Comparison of ENCODE assay signal across 8 cellular contexts in the genomic region with DNA sequence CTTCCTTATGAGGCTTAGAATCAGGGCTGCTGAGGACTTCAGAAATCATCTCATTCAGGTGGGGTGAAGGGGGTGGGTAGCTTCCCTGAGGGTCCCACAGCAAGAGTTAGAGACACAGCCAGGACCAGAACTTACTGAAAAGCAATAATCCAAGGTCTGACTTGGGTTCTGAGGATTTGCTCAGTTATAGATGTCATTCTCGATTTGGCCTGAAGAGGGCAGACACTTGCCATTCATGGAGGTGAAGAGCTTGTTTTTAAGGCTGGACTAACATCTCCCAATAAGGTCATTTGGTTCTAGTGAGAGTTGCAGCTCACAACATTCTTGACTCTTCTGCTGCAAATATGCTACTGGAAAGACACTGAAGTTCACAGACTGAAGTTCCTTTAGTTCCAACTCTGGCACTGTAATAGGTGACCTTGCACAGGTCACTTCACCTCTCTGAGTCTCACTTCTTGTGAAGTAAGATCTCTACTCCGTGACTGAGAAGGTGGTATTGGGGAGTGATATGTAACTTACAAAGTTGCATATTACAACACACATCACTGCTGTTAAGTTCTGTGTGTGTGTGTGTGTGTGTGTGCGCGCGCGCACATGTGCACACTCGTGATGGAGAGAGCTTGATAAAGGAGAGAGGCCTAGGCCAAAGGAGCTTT.
DNase-seq lines count a peak whose midpoint lies in the region; ATAC-seq and TF ChIP-seq lines count a peak whose summit lies in the region.

No MANE protein-coding gene starts in this region.

- H3K36me3 ChIP-seq in OCI-LY7 (ENCODE audit: insufficient read depth, low read length) (no peaks in the 10 kb centered on the region), stomach smooth muscle (ENCODE audit: control insufficient read depth in 2 of 2, insufficient read depth in 2 of 2, low read length in 2 of 2) (peaks cover 8 to 32% of the 10 kb centered on the region in 2 donors)

- peak overlapping the region; percentile 42 to 51 for H3K9ac ChIP-seq in stomach smooth muscle (ENCODE audit: low read length in 2 of 2)

- BruUV-seq in OCI-LY7 (replicated peaks; lab: Mats Ljungman, UMichigan) = no TSS peak

- no peaks in the 10 kb centered on the region for H3K9me2 ChIP-seq in OCI-LY7 (ENCODE audit: insufficient read depth, low read length)

- no peak overlapping the region for H3K4me2 ChIP-seq in OCI-LY7 (ENCODE audit: low read length)

- H4K20me1 ChIP-seq in OCI-LY7 (ENCODE audit: insufficient read depth, low read length) = no peaks in the 10 kb centered on the region

- H3K4me3 ChIP-seq in OCI-LY7 (ENCODE audit: low read depth, low read length, poor library complexity, severe bottlenecking) (no peak overlapping the region), cardiac fibroblast (replicated peaks in 1 of 2; ENCODE audit: low read depth in 2 of 2, low read length in 2 of 2) (no peak overlapping the region), stomach smooth muscle (ENCODE audit: low read length in 2 of 2) (no peak overlapping the region)

- POLR2A ChIA-PET in OCI-LY7 (lab: Charles Lee) = interaction anchor here (0.5 to 1.2 kb wide), 11 partner anchors 9 to 632 kb away, joined by 3 to 7 read pairs (median 3); partner anchors contain the start of gene GADD45A

- H3K27ac ChIP-seq in OCI-LY7 (ENCODE audit: low read depth, low read length, poor library complexity, severe bottlenecking) (no peak overlapping the region), stomach smooth muscle (ENCODE audit: low read length) (peak overlapping the region; percentile 77)

- intact Hi-C loops in OCI-LY7 (cut with micrococcal nuclease; ENCODE audit: unreplicated experiment) = loop anchor here (1.0 to 5.0 kb wide), 3 partner anchors 102 to 222 kb away; no protein-coding TSS in a partner anchor

- no peak overlapping the region for H2AFZ ChIP-seq in OCI-LY7 (ENCODE audit: low read length)

- H3K4me1 ChIP-seq in OCI-LY7 (ENCODE audit: insufficient read depth, low read length, poor library complexity, severe bottlenecking) (no peaks in the 10 kb centered on the region), stomach smooth muscle (ENCODE audit: control insufficient read depth, insufficient read depth, low read length) (peaks cover 34% of the 10 kb centered on the region)

- CTCF ChIA-PET in OCI-LY7 (lab: Charles Lee; ENCODE audit: unreplicated experiment) = interaction anchor here (0.6 to 1.8 kb wide), 6 partner anchors 12 to 324 kb away, joined by 3 to 10 read pairs (median 5); no protein-coding TSS in a partner anchor

- TF ChIP-seq CTCF in OCI-LY7 (conservative IDR thresholded peaks at IDR 0.05; ENCODE audit: low read length) (peak; percentile 91), cardiac fibroblast (IDR thresholded peaks at IDR 0.05; ENCODE audit: low read depth, low read length) (peak; percentile 76)

- peak; percentile 76 for ATAC-seq in GM21529 (IDR thresholded peaks at IDR 0.05; ENCODE audit: unreplicated experiment)

- H3K79me2 ChIP-seq in OCI-LY7 (ENCODE audit: insufficient read depth, low read depth, low read length) = no peaks in the 10 kb centered on the region

- DNase-seq in activated T-cell treated with anti-CD3 and anti-CD28 coated beads for 24 hours (ENCODE audit: low read depth) = peak; percentile 14
- DNase-seq in activated T-cell treated with anti-CD3 and anti-CD28 coated beads, Interleukin-2, amount 50 U/mL, for 1 hour = no peak
- DNase-seq in HuH-7 (ENCODE audit: low spot score) = peak; percentile 34
- peak; percentile 65 for DNase-seq in OCI-LY7 (ENCODE audit: low spot score)
- DNase-seq in cardiac fibroblast (ENCODE audit: low read depth in 2 of 2) = peak; percentile 90
- DNase-seq in left kidney (ENCODE audit: low read depth, low spot score) = peak; percentile 86

- H3K9me3 ChIP-seq in OCI-LY7 (ENCODE audit: low read length) = no peaks in the 10 kb centered on the region
- H3K9me3 ChIP-seq in stomach smooth muscle (ENCODE audit: control insufficient read depth in 2 of 2, low read length in 2 of 2) = no peaks in the 10 kb centered on the region

- no peaks in the 10 kb centered on the region for H3K27me3 ChIP-seq in stomach smooth muscle (ENCODE audit: control insufficient read depth in 1 of 2, insufficient read depth in 2 of 2, low read length in 2 of 2)
